Comparison of ENCODE assay signal across 13 cellular contexts in genomic region chr7:50317697-50318640, GRCh38. TPM values are rescaled to one million over a fixed set of nuclear protein-coding genes. Genes with fewer than 3 reads are reported as not detected.
DNase-seq lines count a peak whose midpoint lies in the region; ATAC-seq, FAIRE-seq and TF ChIP-seq lines count a peak whose summit lies in the region.
"Had no signal": no experiment of that assay in that cellular context is flagged by ENCODE, and none has a peak within 500 bp of the region (broad histone marks: within the 10 kb centered on the region; RNA-seq: fewer than 3 reads in every experiment).

No MANE protein-coding gene starts in this region.

- in situ Hi-C loops in GM12878 (cut with MboI): no loop called here
- in situ Hi-C loops in HepG2 (cut with HindIII; ENCODE audit: extremely low pct_ligation_motif_present, low pct_unique_long_range_greater_than_20kb): no loop called here

- SMC1A ChIA-PET in GM12878 (lab: Charles Lee; ENCODE audit: uncharacterized antibody, unreplicated experiment): interaction anchor here (0.6 to 11.5 kb wide), 9 partner anchors 6 to 112 kb away, joined by 3 to 131 read pairs (median 5); no protein-coding TSS in a partner anchor

- H3K9ac ChIP-seq in Loucy (ENCODE audit: low read depth, low read length, poor library complexity, severe bottlenecking) (no peak overlapping the region), GM12878 (ENCODE audit: control insufficient read depth, insufficient read depth, low read length) (0 out of 2 replicates have a peak overlapping the region, but pooled peaks have one; percentile 3), HepG2 (ENCODE audit: insufficient read depth, low read depth, low read length) (no peak overlapping the region)

- BruUV-seq in GM12878 (replicated peaks; lab: Mats Ljungman, UMichigan) (no TSS peak), HepG2 (replicated peaks; lab: Mats Ljungman, UMichigan) (no TSS peak)

- H3K9me3 ChIP-seq in Loucy (ENCODE audit: insufficient read depth, low read depth, low read length) (no peaks in the 10 kb centered on the region), GM12878 (replicated peaks; ENCODE audit: control insufficient read depth, insufficient read depth, low read length) (no peaks in the 10 kb centered on the region), upper lobe of right lung (no peaks in the 10 kb centered on the region), HepG2 (ENCODE audit: low read length) (no peaks in the 10 kb centered on the region)

- TF ChIP-seq EP300 in GM12878 (IDR thresholded peaks at IDR 0.05; ENCODE audit: borderline replicate concordance in 1 of 2, control insufficient read depth in 1 of 2, low read depth in 2 of 2, low read length in 2 of 2): no peak
- no peak for TF ChIP-seq EP300 in HepG2 (IDR thresholded peaks at IDR 0.05; ENCODE audit: low read depth in 2 of 2, low read length in 2 of 2)
- TF ChIP-seq EP300 in HepG2 (CRISPR knock-in tag; IDR thresholded peaks at IDR 0.05; ENCODE audit: borderline replicate concordance): no peak

- H3K4me3 ChIP-seq in Loucy (ENCODE audit: low read length, poor library complexity, severe bottlenecking): no peak overlapping the region
- H3K4me3 ChIP-seq in GM12878: 0 out of 2 replicates have a peak overlapping the region, but pooled peaks have one; percentile 24
- no peak overlapping the region for H3K4me3 ChIP-seq in upper lobe of right lung
- no peak overlapping the region for H3K4me3 ChIP-seq in HepG2 (replicated peaks in 1 of 3; ENCODE audit: insufficient read depth in 1 of 3, low read depth in 2 of 3, low read length in 3 of 3)

- WGBS in GM12878 (ENCODE audit: insufficient coverage, insufficient replicate concordance, low lambda C conversion rate, missing lambda C conversion rate): under 1% methylated on average over 15 of the region's 16 CpGs
- 8% methylated on average over 15 of the region's 16 CpGs for WGBS in HepG2 (ENCODE audit: low lambda C conversion rate)

- RAD21 ChIA-PET in GM12878 (lab: Charles Lee; ENCODE audit: unreplicated experiment): interaction anchor here (0.7 to 2.9 kb wide), 6 partner anchors 9 to 50 kb away, joined by 3 to 14 read pairs (median 4); no protein-coding TSS in a partner anchor

- no peak; the same call in 1 of the 2 replicates for TF ChIP-seq POLR2A in GM12878 (IDR thresholded peaks at IDR 0.05; ENCODE audit: low read depth, low read length)
- no peak for TF ChIP-seq POLR2A in HepG2 (IDR thresholded peaks at IDR 0.05; ENCODE audit: insufficient read depth in 1 of 2, low read depth in 2 of 2, low read length in 2 of 2)

- POLR2A ChIA-PET in GM12878 (lab: Charles Lee) (interaction anchor here (0.9 to 1.6 kb wide), 6 partner anchors 9 to 49 kb away, joined by 3 to 5 read pairs (median 3); no protein-coding TSS in a partner anchor), HepG2 (lab: Yijun Ruan, JAX) (no interaction called here)

- no peaks in the 10 kb centered on the region for H3K9me2 ChIP-seq in Loucy (replicated peaks; ENCODE audit: low read depth, low read length)

- no peaks in the 10 kb centered on the region for H3K27me3 ChIP-seq in Loucy (ENCODE audit: insufficient read depth, low read length, poor library complexity, severe bottlenecking)
- no peaks in the 10 kb centered on the region for H3K27me3 ChIP-seq in GM12878 (replicated peaks in 1 of 2; ENCODE audit: control insufficient read depth in 2 of 2, insufficient read depth in 2 of 2, low read length in 1 of 2)
- H3K27me3 ChIP-seq in upper lobe of right lung: no peaks in the 10 kb centered on the region
- H3K27me3 ChIP-seq in HepG2 (ENCODE audit: control insufficient read depth in 1 of 2, insufficient read depth in 2 of 2, low read length in 2 of 2): peaks cover 6 to 30% of the 10 kb centered on the region in 2 experiments; a peak in 4 of 5 replicates

- CTCF ChIA-PET in GM12878 (lab: Yijun Ruan, JAX): interaction anchor here (1.1 to 14.5 kb wide), 6 partner anchors 9 to 113 kb away, joined by 3 to 250 read pairs (median 4); no protein-coding TSS in a partner anchor
- CTCF ChIA-PET in HepG2 (lab: Yijun Ruan, JAX; ENCODE audit: low intra/inter-chr PET ratio, low total read pairs): no interaction called here

- TF ChIP-seq RAD21 in GM12878 (IDR thresholded peaks at IDR 0.05; ENCODE audit: insufficient read depth, low read depth, low read length): no peak
- no peak for TF ChIP-seq RAD21 in HepG2 (CRISPR knock-in tag; IDR thresholded peaks at IDR 0.05)

- peaks cover 99% of the 10 kb centered on the region for H3K79me2 ChIP-seq in Loucy (ENCODE audit: insufficient read depth, low read length)
- H3K79me2 ChIP-seq in GM12878 (ENCODE audit: control insufficient read depth, insufficient read depth, low read length): peaks cover 77% of the 10 kb centered on the region
- H3K79me2 ChIP-seq in HepG2 (ENCODE audit: insufficient read depth, low read length): no peaks in the 10 kb centered on the region

- H3K4me2 ChIP-seq in Loucy (ENCODE audit: low read depth, low read length, poor library complexity, severe bottlenecking) (peak overlapping the region; percentile 79), GM12878 (ENCODE audit: control insufficient read depth, insufficient read depth) (peak overlapping the region; percentile 69), HepG2 (ENCODE audit: low read depth, low read length) (no peak overlapping the region)

- intact Hi-C loops in GM12878 (cut with micrococcal nuclease; ENCODE audit: unreplicated experiment): no loop called here
- intact Hi-C loops in upper lobe of right lung (cut with DNase I): no loop called here
- intact Hi-C loops in HepG2 (cut with micrococcal nuclease; ENCODE audit: unreplicated experiment): no loop called here

- H2AFZ ChIP-seq in Loucy (ENCODE audit: low read length) (no peak overlapping the region), GM12878 (ENCODE audit: control insufficient read depth, low read depth, low read length) (0 out of 2 replicates have a peak overlapping the region, but pooled peaks have one; percentile 5), HepG2 (ENCODE audit: low read length) (no peak overlapping the region)

- ATAC-seq in GM12878: no peak
- ATAC-seq in upper lobe of right lung: no peak
- no peak for ATAC-seq in HepG2

- peak; percentile 76 for DNase-seq in activated effector memory CD4-positive, alpha-beta T cell treated with anti-CD3 and anti-CD28 coated beads, Interleukin-2, amount 50 U/mL, for 16 hours
- DNase-seq in activated effector memory CD4-positive, alpha-beta T cell treated with Interleukin-2 at 50 U/mL for 16 hours: no peak
- DNase-seq in GM12878 (ENCODE audit: low read depth, low spot score): no peak
- DNase-seq in upper lobe of right lung: no peak
- no peak for DNase-seq in hippocampal formation (lab: John Stamatoyannopoulos, UW)
- no peak for DNase-seq in HepG2 (ENCODE audit: low spot score)
- DNase-seq in NCI-H1048 (lab: John Stamatoyannopoulos, UW): no peak
- DNase-seq: activated gamma-delta T cell treated with Interleukin-2 at 50 U/mL for 16 hours, endodermal cell, occipital lobe, SW 1271 had no signal

- H4K20me1 ChIP-seq in Loucy (ENCODE audit: insufficient read depth, low read length, poor library complexity, severe bottlenecking) (peaks cover 11% of the 10 kb centered on the region), GM12878 (ENCODE audit: control insufficient read depth, insufficient read depth) (no peaks in the 10 kb centered on the region; the same call in 1 of the 2 replicates), HepG2 (ENCODE audit: insufficient read depth, low read length) (no peaks in the 10 kb centered on the region)

- H3K36me3 ChIP-seq in Loucy (ENCODE audit: insufficient read depth, low read length) (peaks cover 41% of the 10 kb centered on the region; the same call in 1 of the 2 replicates), GM12878 (ENCODE audit: control insufficient read depth in 2 of 2, insufficient read depth in 2 of 2, low read length in 1 of 2) (peaks cover 3 to 14% of the 10 kb centered on the region in 2 experiments; a peak in 3 of 4 replicates), upper lobe of right lung (no peaks in the 10 kb centered on the region), HepG2 (replicated peaks in 1 of 2; ENCODE audit: control insufficient read depth in 1 of 2, insufficient read depth in 2 of 2, low read length in 2 of 2) (no peaks in the 10 kb centered on the region)

- no peaks in the 10 kb centered on the region for H3F3A ChIP-seq in Loucy (ENCODE audit: low read depth)

- TF ChIP-seq CTCF in Loucy (conservative IDR thresholded peaks at IDR 0.05; ENCODE audit: low read length) (no peak), GM12878 (IDR thresholded peaks at IDR 0.05 in 2 of 3, conservative IDR thresholded peaks at IDR 0.05 in 1 of 3; ENCODE audit: control insufficient read depth in 2 of 3, extremely low read depth in 1 of 3, insufficient read depth in 1 of 3, low read depth in 3 of 3, low read length in 3 of 3) (no peak), upper lobe of right lung (IDR thresholded peaks at IDR 0.05) (no peak), HepG2 (CRISPR knock-in tag; IDR thresholded peaks at IDR 0.05) (no peak)

- H3K4me1 ChIP-seq in Loucy (ENCODE audit: insufficient read depth, low read length, poor library complexity, severe bottlenecking) (peaks cover 63% of the 10 kb centered on the region), GM12878 (ENCODE audit: control insufficient read depth, insufficient read depth, low read length) (peaks cover 49% of the 10 kb centered on the region), upper lobe of right lung (peaks cover 3% of the 10 kb centered on the region), HepG2 (ENCODE audit: insufficient read depth, low read length) (no peaks in the 10 kb centered on the region)

- H3K27ac ChIP-seq in GM12878 (ENCODE audit: control insufficient read depth, insufficient read depth): peak overlapping the region; percentile 35; the same call in 1 of the 2 replicates
- peak overlapping the region; percentile 32 for H3K27ac ChIP-seq in upper lobe of right lung
- no peak overlapping the region for H3K27ac ChIP-seq in HepG2 (ENCODE audit: extremely low read length, insufficient read depth, low read length)

- FAIRE-seq in GM12878 (lab: Jason Lieb, UNC): no peak
- no peak for FAIRE-seq in HepG2 (lab: Jason Lieb, UNC)

RNA-seq across cellular contexts. Expression of gene IKZF1, which starts 13.5 kb away (rescaled TPM):
- 250 and 261 TPM in 2 replicates for total RNA-seq in GM12878 (2013; cell fraction: nucleolus; rRNA removed)
- 101 and 104 TPM in 2 replicates for total RNA-seq in GM12878 (2014; rRNA removed)
- 69.5 and 70.2 TPM in 2 replicates for total RNA-seq in GM12878 (2014; rRNA removed; fragmentation: Illumina TruSeq; extraction: Trizol)
- total RNA-seq in GM12878 (2021): 125 and 131 TPM in 2 replicates
- 23.9 TPM for polyA plus RNA-seq in GM12878 (2011; ENCODE audit: low read depth)
- polyA plus RNA-seq in GM12878 (2011; rRNA removed): 58.5 and 61.7 TPM in 2 replicates
- 60.4 and 68.7 TPM in 2 replicates for polyA plus RNA-seq in GM12878 (2011; cell fraction: cytosol; rRNA removed)
- polyA plus RNA-seq in GM12878 (2011; cell fraction: nucleus; rRNA removed): 76.4 and 80.1 TPM in 2 replicates
- polyA plus RNA-seq in GM12878 (2012): 30.9 and 31.5 TPM in 2 replicates
- 73.0 and 73.8 TPM in 2 replicates for polyA plus RNA-seq in GM12878 (2014; fragmentation: Illumina TruSeq; extraction: Trizol)
- polyA plus RNA-seq in GM12878 (2014; fragmentation: Nextera tagmentation; extraction: Ambion mirVana): 10 to 100 TPM; 27.2 to 29.8 TPM
- 60.3 and 64.2 TPM in 2 replicates for polyA plus RNA-seq in GM12878 (2014; rRNA removed)
- polyA plus RNA-seq in GM12878 (2016; fragmentation: Nextera tagmentation; extraction: Ambion mirVana): 10 to 100 TPM; 82.5 to 95.3 TPM
- polyA minus RNA-seq in GM12878 (2011; rRNA and poly(A)+ RNA removed): 133 and 138 TPM in 2 replicates
- 59.5 and 62.5 TPM in 2 replicates for polyA minus RNA-seq in GM12878 (2011; cell fraction: cytosol; rRNA and poly(A)+ RNA removed)
- 108 and 193 TPM in 2 replicates for polyA minus RNA-seq in GM12878 (2011; cell fraction: nucleus; rRNA and poly(A)+ RNA removed)
- total RNA-seq in upper lobe of right lung: 41.4 TPM
- not detected in 2 replicates for total RNA-seq in HepG2 (2016; rRNA removed; fragmentation: Illumina TruSeq; extraction: Trizol)
- not detected in 2 replicates for total RNA-seq in HepG2 (2016; cell fraction: cytosol; rRNA removed; fragmentation: Illumina TruSeq; extraction: Trizol; ENCODE audit: low read depth)
- total RNA-seq in HepG2 (2016; cell fraction: insoluble cytoplasmic fraction; rRNA removed; fragmentation: Illumina TruSeq; extraction: Trizol): not detected in 2 replicates
- not detected in 2 replicates for total RNA-seq in HepG2 (2016; cell fraction: membrane; rRNA removed; fragmentation: Illumina TruSeq; extraction: Trizol)
- not detected in 2 replicates for total RNA-seq in HepG2 (2016; cell fraction: nucleus; rRNA removed; fragmentation: Illumina TruSeq; extraction: Trizol)
- polyA plus RNA-seq in HepG2 (2011; rRNA removed): not detected in 2 replicates
- 0.01 TPM in 1 of 2 replicates, not detected in the other for polyA plus RNA-seq in HepG2 (2011; cell fraction: cytosol; rRNA removed)
- not detected in 2 replicates for polyA plus RNA-seq in HepG2 (2011; cell fraction: nucleus; rRNA removed)
- polyA plus RNA-seq in HepG2 (2012): not detected in 2 replicates
- not detected in 2 replicates for polyA plus RNA-seq in HepG2 (2016; cell fraction: cytosol; fragmentation: Illumina TruSeq; extraction: Trizol; ENCODE audit: low read depth)
- not detected in 2 replicates for polyA plus RNA-seq in HepG2 (2016; cell fraction: insoluble cytoplasmic fraction; fragmentation: Illumina TruSeq; extraction: Trizol; ENCODE audit: low read depth)
- polyA plus RNA-seq in HepG2 (2016; cell fraction: membrane; fragmentation: Illumina TruSeq; extraction: Trizol; ENCODE audit: low read depth): not detected in 2 replicates
- not detected in 2 replicates for polyA plus RNA-seq in HepG2 (2016; cell fraction: nucleus; fragmentation: Illumina TruSeq; extraction: Trizol; ENCODE audit: insufficient read depth, low read depth)
- 0.06 and 0.23 TPM in 2 replicates for polyA minus RNA-seq in HepG2 (2011; rRNA and poly(A)+ RNA removed; ENCODE audit: low replicate concordance)
- not detected in 2 replicates for polyA minus RNA-seq in HepG2 (2011; cell fraction: cytosol; rRNA and poly(A)+ RNA removed)
- polyA minus RNA-seq in HepG2 (2011; cell fraction: nucleus; rRNA and poly(A)+ RNA removed): not detected in 2 replicates
- polyA plus RNA-seq: AG04450 had no signal

Comparison
In these comparisons a context has a peak if more than half of its experiments do, and no peak if none do; other contexts are left out.
1. RNA of gene IKZF1, which starts 13.5 kb away (total RNA-seq): 69.5 to 261 TPM in GM12878 and 41.4 TPM in upper lobe of right lung (single experiment); not detected in HepG2; every median in the first group is over 10 times any median in the second.